14 cellular contexts compared by ENCODE assay signal in the genomic region with DNA sequence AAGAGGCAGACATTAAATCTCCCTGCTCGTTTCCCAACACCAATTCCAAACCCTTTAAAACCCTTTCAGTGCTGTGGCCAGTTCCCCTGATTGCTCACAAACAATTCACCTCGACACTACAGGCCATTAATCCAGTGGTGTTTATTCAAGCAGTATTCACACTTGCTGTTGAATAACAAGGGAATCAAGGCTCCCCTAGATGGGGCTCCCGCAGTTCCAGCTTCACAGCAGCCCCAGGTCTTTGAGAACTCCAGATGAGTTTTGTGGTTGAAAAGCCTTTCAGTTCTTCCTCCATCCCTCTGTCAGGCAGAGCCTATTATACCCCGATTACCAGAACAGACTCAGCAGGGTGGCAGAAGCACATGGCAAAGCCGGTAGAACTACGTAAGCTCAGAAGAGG. TPM values are rescaled to one million over a fixed set of nuclear protein-coding genes. Genes with fewer than 3 reads are reported as not detected.
DNase-seq lines count a peak whose midpoint lies in the region; TF ChIP-seq lines count a peak whose summit lies in the region.
"Had no signal": no experiment of that assay in that cellular context is flagged by ENCODE, and none has a peak within 500 bp of the region (broad histone marks: within the 10 kb centered on the region; RNA-seq: fewer than 3 reads in every experiment).

No MANE protein-coding gene starts in this region.

- H4K91ac ChIP-seq in trophoblast cell (ENCODE audit: low read depth, low read length), result no peak overlapping the region

- peaks cover 38% of the 10 kb centered on the region for H3K36me3 Mint-ChIP-seq in mesothelial cell of epicardium

- peak overlapping the region; percentile 43 for H3K27ac Mint-ChIP-seq in mesothelial cell of epicardium
- H3K27ac Mint-ChIP-seq: activated naive CD8-positive, alpha-beta T cell treated with anti-CD3 and anti-CD28 coated beads, Interleukin-2, amount 50 U/mL, for 24 hours had no signal

- peaks cover 59% of the 10 kb centered on the region for H3K4me1 Mint-ChIP-seq in mesothelial cell of epicardium
- H3K4me1 Mint-ChIP-seq: activated naive CD8-positive, alpha-beta T cell treated with anti-CD3 and anti-CD28 coated beads, Interleukin-2, amount 50 U/mL, for 24 hours had no signal

- H3K36me3 ChIP-seq in tibial nerve, result peaks cover 0 to 36% (median 0%) of the 10 kb centered on the region in 3 donors
- H3K36me3 ChIP-seq in trophoblast cell (ENCODE audit: control insufficient read depth in 1 of 2, insufficient read depth in 2 of 2, low read length in 2 of 2), result peaks cover 37 to 45% of the 10 kb centered on the region in 2 experiments

- TF ChIP-seq CTCF in dorsolateral prefrontal cortex (IDR thresholded peaks at IDR 0.05 in 54 of 56, conservative IDR thresholded peaks at IDR 0.05 in 2 of 56; ENCODE audit: low read depth in 1 of 56, partially characterized antibody in 56 of 56) (no peak), mesothelial cell of epicardium (IDR thresholded peaks at IDR 0.05; ENCODE audit: unreplicated experiment) (no peak), tibial nerve (IDR thresholded peaks at IDR 0.05) (no peak)

- intact Hi-C loops in dorsolateral prefrontal cortex (cut with DNase I), result loop anchor here in 1 of 2 donors (2.0 kb wide), 1 partner anchor 35 kb away; a partner anchor contains a TSS

- DNase-seq in NCI-H82 (lab: John Stamatoyannopoulos, UW) (peak; percentile 12), NCI-H82 treated with DMSO at 0.1 percent for 48 hours (lab: John Stamatoyannopoulos, UW; ENCODE audit: unreplicated experiment) (no peak), dorsolateral prefrontal cortex (no peak), mesothelial cell of epicardium (ENCODE audit: low spot score in 2 of 2, unreplicated experiment in 2 of 2) (no peak), tibial nerve (ENCODE audit: low spot score in 2 of 2) (no peak), trophoblast cell (no peak), glomerular visceral epithelial cell (ENCODE audit: extremely low spot score) (no peak)
- DNase-seq in activated naive CD4-positive, alpha-beta T cell (lab: John Stamatoyannopoulos, UW), result no peak
- DNase-seq: 8988T; activated CD8-positive, alpha-beta memory T cell treated with anti-CD3 and anti-CD28 coated beads for 24 hours; activated naive CD8-positive, alpha-beta T cell treated with anti-CD3 and anti-CD28 coated beads, Interleukin-2, amount 50 U/mL, for 24 hours; erythroblast; NCI-H1417 treated with DMSO at 0.1 percent for 48 hours; T-helper 9 cell had no signal

- H3K27me3 ChIP-seq in dorsolateral prefrontal cortex (no peaks in the 10 kb centered on the region), tibial nerve (no peaks in the 10 kb centered on the region), trophoblast cell (ENCODE audit: insufficient read depth, low read length) (no peaks in the 10 kb centered on the region)

- H3K4ac ChIP-seq in trophoblast cell (ENCODE audit: low read depth, low read length), result no peak overlapping the region

- H3K18ac ChIP-seq in trophoblast cell (ENCODE audit: low read length), result no peak overlapping the region

- TF ChIP-seq POLR2A in tibial nerve (IDR thresholded peaks at IDR 0.05), result no peak

- no peak overlapping the region for H2AFZ ChIP-seq in trophoblast cell (ENCODE audit: insufficient read depth, low read length, poor library complexity)

- H4K8ac ChIP-seq in trophoblast cell (ENCODE audit: low read depth, low read length), result no peak overlapping the region

- no peaks in the 10 kb centered on the region for H3K27me3 Mint-ChIP-seq in mesothelial cell of epicardium (ENCODE audit: low read depth)
- H3K27me3 Mint-ChIP-seq: activated naive CD8-positive, alpha-beta T cell treated with anti-CD3 and anti-CD28 coated beads, Interleukin-2, amount 50 U/mL, for 24 hours had no signal

- peak overlapping the region in 50 of 59 donors; percentile 2 to 87 (median 59) for H3K27ac ChIP-seq in dorsolateral prefrontal cortex
- peak overlapping the region; percentile 5 to 86 (median 55) for H3K27ac ChIP-seq in tibial nerve
- H3K27ac ChIP-seq in trophoblast cell (ENCODE audit: low read depth, low read length), result no peak overlapping the region

- no peak overlapping the region for H3K9ac ChIP-seq in trophoblast cell (ENCODE audit: low read length)

- H3K4me1 ChIP-seq in tibial nerve, result peaks cover 6 to 77% (median 19%) of the 10 kb centered on the region in 4 donors
- peaks cover 10 to 13% of the 10 kb centered on the region in 2 experiments for H3K4me1 ChIP-seq in trophoblast cell (ENCODE audit: control insufficient read depth in 1 of 2, insufficient read depth in 2 of 2, low read length in 2 of 2)

- no peaks in the 10 kb centered on the region for H3K79me2 ChIP-seq in trophoblast cell (ENCODE audit: control insufficient read depth, insufficient read depth, low read length, poor library complexity)

- TF ChIP-seq EP300 in tibial nerve (IDR thresholded peaks at IDR 0.05), result peak; percentile 11 to 24

- H2BK5ac ChIP-seq in trophoblast cell (ENCODE audit: low read depth, low read length, poor library complexity), result no peak overlapping the region

- H3K4me2 ChIP-seq in trophoblast cell (ENCODE audit: low read length), result no peak overlapping the region

- no peaks in the 10 kb centered on the region for H3K9me3 Mint-ChIP-seq in mesothelial cell of epicardium
- H3K9me3 Mint-ChIP-seq: activated naive CD8-positive, alpha-beta T cell treated with anti-CD3 and anti-CD28 coated beads, Interleukin-2, amount 50 U/mL, for 24 hours had no signal

- H2BK12ac ChIP-seq in trophoblast cell (ENCODE audit: low read length), result no peak overlapping the region

- no peak overlapping the region for H4K12ac ChIP-seq in trophoblast cell (ENCODE audit: low read depth, low read length)

- H2AK5ac ChIP-seq in trophoblast cell (ENCODE audit: low read length), result no peak overlapping the region

- no peak overlapping the region for H3K23ac ChIP-seq in trophoblast cell (ENCODE audit: low read length)

- H3K4me3 ChIP-seq in dorsolateral prefrontal cortex, result peak overlapping the region in 1 of 59 donors; percentile 2
- H3K4me3 ChIP-seq in tibial nerve, result no peak overlapping the region
- no peak overlapping the region for H3K4me3 ChIP-seq in trophoblast cell (ENCODE audit: low read depth, low read length)

- H3K79me1 ChIP-seq in trophoblast cell (ENCODE audit: low read length), result peaks cover 1% of the 10 kb centered on the region

- H3K14ac ChIP-seq in trophoblast cell (ENCODE audit: low read length), result no peak overlapping the region

- WGBS in tibial nerve, 2 donors, result 50 to 52% methylated on average over 6 of the region's 6 CpGs
- no CpG with 5 or more reads among the region's 6 CpGs for WGBS in trophoblast cell (ENCODE audit: extremely low coverage, insufficient coverage, insufficient read length)

- H2BK120ac ChIP-seq in trophoblast cell (ENCODE audit: insufficient read depth, low read length, poor library complexity), result no peak overlapping the region

- H3K9me3 ChIP-seq in tibial nerve (no peaks in the 10 kb centered on the region), trophoblast cell (ENCODE audit: insufficient read depth, low read depth, low read length) (no peaks in the 10 kb centered on the region)

- H3K4me3 Mint-ChIP-seq in mesothelial cell of epicardium, result no peak overlapping the region
- H3K4me3 Mint-ChIP-seq: activated naive CD8-positive, alpha-beta T cell treated with anti-CD3 and anti-CD28 coated beads, Interleukin-2, amount 50 U/mL, for 24 hours had no signal

RNA-seq across cellular contexts. Expression of a gene that starts 36.2 kb away (rescaled TPM):
- total RNA-seq in dorsolateral prefrontal cortex (10 to 100 TPM; 10.2 to 51.4 (median 21.3) TPM), mesothelial cell of epicardium (70.6 to 74.1 TPM (median 70.9 TPM) in 3 replicates), tibial nerve (100 to 1,000 TPM in 2 of 4 donors, 10 to 100 TPM in 2; 93.1 to 133 (median 112) TPM)
- polyA plus RNA-seq in trophoblast cell (2013), result 34.3 and 36.3 TPM in 2 replicates
